Comparison of ENCODE assay signal across 2 cellular contexts in the genomic region with DNA sequence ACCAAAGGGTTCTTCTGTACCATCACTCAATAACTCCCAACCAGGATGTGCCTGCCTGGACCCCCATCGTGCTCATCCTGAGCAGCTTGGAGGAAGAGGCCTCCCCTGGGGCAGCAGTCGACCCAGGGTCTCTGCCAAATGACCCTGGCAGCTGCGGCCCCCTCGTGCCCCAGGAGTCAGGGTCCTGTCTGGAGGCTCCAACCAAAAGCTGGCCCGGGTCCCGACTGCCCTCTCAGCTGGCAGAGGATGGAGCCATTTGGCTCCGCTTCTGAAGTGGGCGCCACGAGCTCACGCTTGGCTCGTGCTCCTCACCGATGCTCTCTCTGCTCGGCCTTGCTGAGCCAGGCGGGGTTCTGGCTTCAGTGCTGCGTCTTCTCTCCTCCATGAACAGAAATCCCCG.
TF ChIP-seq lines count a peak whose summit lies in the region.

No MANE protein-coding gene starts in this region.

TF ChIP-seq in HepG2, 621 proteins besides CTCF, POLR2A, EP300 and RAD21:
- TF ChIP-seq ZNF879 (CRISPR knock-in tag; IDR thresholded peaks at IDR 0.05), result no peak
- TF ChIP-seq, protein P1, sequence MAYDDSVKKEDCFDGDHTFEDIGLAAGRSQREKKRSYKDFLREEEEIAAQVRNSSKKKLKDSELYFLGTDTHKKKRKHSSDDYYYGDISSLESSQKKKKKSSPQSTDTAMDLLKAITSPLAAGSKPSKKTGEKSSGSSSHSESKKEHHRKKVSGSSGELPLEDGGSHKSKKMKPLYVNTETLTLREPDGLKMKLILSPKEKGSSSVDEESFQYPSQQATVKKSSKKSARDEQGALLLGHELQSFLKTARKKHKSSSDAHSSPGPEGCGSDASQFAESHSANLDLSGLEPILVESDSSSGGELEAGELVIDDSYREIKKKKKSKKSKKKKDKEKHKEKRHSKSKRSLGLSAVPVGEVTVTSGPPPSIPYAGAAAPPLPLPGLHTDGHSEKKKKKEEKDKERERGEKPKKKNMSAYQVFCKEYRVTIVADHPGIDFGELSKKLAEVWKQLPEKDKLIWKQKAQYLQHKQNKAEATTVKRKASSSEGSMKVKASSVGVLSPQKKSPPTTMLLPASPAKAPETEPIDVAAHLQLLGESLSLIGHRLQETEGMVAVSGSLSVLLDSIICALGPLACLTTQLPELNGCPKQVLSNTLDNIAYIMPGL (CRISPR knock-in tag; IDR thresholded peaks at IDR 0.05; ENCODE audit: borderline replicate concordance in 1 of 2, low read depth in 1 of 2), result no peak
- TF ChIP-seq STAG1 (CRISPR knock-in tag; IDR thresholded peaks at IDR 0.05), result 0 out of 2 replicates have a peak, but pooled peaks have one; percentile 10
- TF ChIP-seq, protein P2, sequence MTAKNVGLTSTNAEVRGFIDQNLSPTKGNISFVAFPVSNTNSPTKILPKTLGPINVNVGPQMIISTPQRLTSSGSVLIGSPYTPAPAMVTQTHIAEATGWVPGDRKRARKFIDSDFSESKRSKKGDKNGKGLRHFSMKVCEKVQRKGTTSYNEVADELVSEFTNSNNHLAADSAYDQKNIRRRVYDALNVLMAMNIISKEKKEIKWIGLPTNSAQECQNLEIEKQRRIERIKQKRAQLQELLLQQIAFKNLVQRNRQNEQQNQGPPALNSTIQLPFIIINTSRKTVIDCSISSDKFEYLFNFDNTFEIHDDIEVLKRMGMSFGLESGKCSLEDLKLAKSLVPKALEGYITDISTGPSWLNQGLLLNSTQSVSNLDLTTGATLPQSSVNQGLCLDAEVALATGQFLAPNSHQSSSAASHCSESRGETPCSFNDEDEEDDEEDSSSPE (CRISPR knock-in tag; IDR thresholded peaks at IDR 0.05), result no peak
- TF ChIP-seq ZNF557 (CRISPR knock-in tag; IDR thresholded peaks at IDR 0.05), result no peak
- TF ChIP-seq MTA1 (CRISPR knock-in tag; IDR thresholded peaks at IDR 0.05; ENCODE audit: borderline replicate concordance), result no peak
TF ChIP-seq in HepG2: peak in this region for 1.

TF ChIP-seq in H1, 55 proteins besides CTCF, POLR2A, EP300 and RAD21:
- no peak for TF ChIP-seq SP2 (IDR thresholded peaks at IDR 0.05; ENCODE audit: low read length)
- no peak for TF ChIP-seq BACH1 (IDR thresholded peaks at IDR 0.05; ENCODE audit: low read length)
- no peak for TF ChIP-seq SIX5 (IDR thresholded peaks at IDR 0.05; ENCODE audit: low read depth, low read length)
- no peak for TF ChIP-seq GABPA (IDR thresholded peaks at IDR 0.05; ENCODE audit: borderline replicate concordance, insufficient read depth, low read length)
- TF ChIP-seq YY1 (IDR thresholded peaks at IDR 0.05; ENCODE audit: low read depth, low read length), result no peak
- TF ChIP-seq SP1 (IDR thresholded peaks at IDR 0.05; ENCODE audit: low read depth, low read length), result no peak
- TF ChIP-seq BCL11A (IDR thresholded peaks at IDR 0.05; ENCODE audit: low read depth in 2 of 2, low read length in 2 of 2), result no peak
- TF ChIP-seq, protein P3, sequence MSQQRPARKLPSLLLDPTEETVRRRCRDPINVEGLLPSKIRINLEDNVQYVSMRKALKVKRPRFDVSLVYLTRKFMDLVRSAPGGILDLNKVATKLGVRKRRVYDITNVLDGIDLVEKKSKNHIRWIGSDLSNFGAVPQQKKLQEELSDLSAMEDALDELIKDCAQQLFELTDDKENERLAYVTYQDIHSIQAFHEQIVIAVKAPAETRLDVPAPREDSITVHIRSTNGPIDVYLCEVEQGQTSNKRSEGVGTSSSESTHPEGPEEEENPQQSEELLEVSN (IDR thresholded peaks at IDR 0.05), result no peak
- TF ChIP-seq SUZ12 (IDR thresholded peaks at IDR 0.05; ENCODE audit: low read length), result no peak
- TF ChIP-seq BRCA1 (IDR thresholded peaks at IDR 0.05; ENCODE audit: low read depth, low read length), result no peak
